In the genomic region with DNA sequence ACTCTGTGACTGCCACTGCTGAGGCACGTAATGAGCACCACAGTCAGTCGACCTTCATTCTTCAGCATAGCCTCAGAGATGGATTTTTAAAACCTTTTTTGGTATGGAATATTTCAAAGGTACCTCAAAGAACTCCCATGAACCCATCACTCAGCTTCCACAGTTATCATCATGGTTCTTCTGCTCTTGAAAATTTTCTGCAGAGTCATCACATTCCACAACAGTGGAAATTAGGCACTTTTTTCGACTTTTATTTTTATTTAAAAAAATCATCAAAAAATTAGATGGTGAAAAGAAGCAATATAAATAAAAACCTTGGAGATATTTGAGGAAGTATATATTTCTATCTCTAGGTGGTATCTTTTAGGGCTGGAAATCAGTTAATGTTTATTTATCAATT, we compare ENCODE assay signal across 24 cellular contexts.
"Had no signal": no experiment of that assay in that cellular context is flagged by ENCODE, and none has a peak within 500 bp of the region (broad histone marks: within the 10 kb centered on the region; RNA-seq: fewer than 3 reads in every experiment).

No MANE protein-coding gene starts in this region.

- H3K27me3 ChIP-seq: dorsolateral prefrontal cortex, esophagus muscularis mucosa, foreskin keratinocyte, gastroesophageal sphincter, heart right ventricle, left lung had no signal

- H3K27ac ChIP-seq: coronary artery, dorsolateral prefrontal cortex, esophagus muscularis mucosa, foreskin keratinocyte, gastroesophageal sphincter, heart right ventricle, left lung, lower lobe of right lung had no signal

- ATAC-seq: foreskin keratinocyte; gastroesophageal sphincter; heart right ventricle; left cardiac atrium; left lung; left ventricle myocardium superior; lower lobe of right lung; naive thymus-derived CD4-positive, alpha-beta T cell had no signal

- FAIRE-seq: colon, endothelial cell of umbilical vein, frontal cortex, islet of Langerhans, keratinocyte had no signal

- H3K9me3 ChIP-seq: esophagus muscularis mucosa, gastroesophageal sphincter, heart right ventricle, left lung, lower lobe of right lung had no signal

- DNase-seq: dermis blood vessel endothelial cell; dorsolateral prefrontal cortex; effector CD4-positive, alpha-beta T cell; effector memory CD4-positive, alpha-beta T cell; foreskin keratinocyte; glutamatergic neuron; head of caudate nucleus; heart right ventricle; hippocampal formation; left cardiac atrium; left lung; left ventricle myocardium superior; lower lobe of right lung; mesendoderm; midbrain; naive thymus-derived CD4-positive, alpha-beta T cell had no signal

- H3K4me1 ChIP-seq: esophagus muscularis mucosa, foreskin keratinocyte, gastroesophageal sphincter, heart right ventricle, lower lobe of right lung had no signal

- H3K36me3 ChIP-seq: esophagus muscularis mucosa, left lung, lower lobe of right lung had no signal

- H3K4me3 ChIP-seq: coronary artery, dorsolateral prefrontal cortex, esophagus muscularis mucosa, gastroesophageal sphincter, heart right ventricle, left lung, lower lobe of right lung had no signal
